Comparison of ENCODE assay signal across 1 cellular context in the genomic region with DNA sequence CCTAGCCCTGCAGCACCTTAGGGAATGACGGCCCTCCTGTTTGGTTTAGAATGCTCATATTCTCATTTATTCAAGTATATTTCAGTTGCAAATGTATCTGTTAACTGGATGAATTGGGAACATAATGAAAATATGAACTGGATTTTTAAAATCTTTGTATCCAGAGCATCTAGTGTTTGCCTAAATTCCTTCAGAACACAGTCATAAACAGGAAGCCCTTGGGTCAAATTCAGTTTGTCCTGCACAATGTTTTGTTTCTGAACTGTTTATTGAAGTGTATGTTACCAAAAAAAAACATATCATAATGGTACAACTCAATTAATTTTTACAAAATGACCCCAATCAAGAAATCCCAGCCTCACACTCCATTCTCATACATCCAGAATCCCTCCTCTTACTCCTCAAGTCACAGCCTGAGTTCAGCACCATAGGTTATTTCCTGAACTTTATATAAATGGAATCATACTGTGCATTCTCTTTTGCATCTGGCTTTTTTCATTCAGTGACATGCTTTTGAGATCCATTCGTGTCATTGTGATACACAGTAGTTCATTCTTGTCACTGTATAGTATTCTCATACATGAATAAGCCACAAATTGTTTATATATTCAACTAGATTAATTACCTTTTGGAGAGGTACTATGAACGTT.
TF ChIP-seq lines count a peak whose summit lies in the region.

No MANE protein-coding gene starts in this region.

TF ChIP-seq in GM23338, 12 proteins besides CTCF, POLR2A, EP300 and RAD21 (continued from another document):
- TF ChIP-seq, protein P1, sequence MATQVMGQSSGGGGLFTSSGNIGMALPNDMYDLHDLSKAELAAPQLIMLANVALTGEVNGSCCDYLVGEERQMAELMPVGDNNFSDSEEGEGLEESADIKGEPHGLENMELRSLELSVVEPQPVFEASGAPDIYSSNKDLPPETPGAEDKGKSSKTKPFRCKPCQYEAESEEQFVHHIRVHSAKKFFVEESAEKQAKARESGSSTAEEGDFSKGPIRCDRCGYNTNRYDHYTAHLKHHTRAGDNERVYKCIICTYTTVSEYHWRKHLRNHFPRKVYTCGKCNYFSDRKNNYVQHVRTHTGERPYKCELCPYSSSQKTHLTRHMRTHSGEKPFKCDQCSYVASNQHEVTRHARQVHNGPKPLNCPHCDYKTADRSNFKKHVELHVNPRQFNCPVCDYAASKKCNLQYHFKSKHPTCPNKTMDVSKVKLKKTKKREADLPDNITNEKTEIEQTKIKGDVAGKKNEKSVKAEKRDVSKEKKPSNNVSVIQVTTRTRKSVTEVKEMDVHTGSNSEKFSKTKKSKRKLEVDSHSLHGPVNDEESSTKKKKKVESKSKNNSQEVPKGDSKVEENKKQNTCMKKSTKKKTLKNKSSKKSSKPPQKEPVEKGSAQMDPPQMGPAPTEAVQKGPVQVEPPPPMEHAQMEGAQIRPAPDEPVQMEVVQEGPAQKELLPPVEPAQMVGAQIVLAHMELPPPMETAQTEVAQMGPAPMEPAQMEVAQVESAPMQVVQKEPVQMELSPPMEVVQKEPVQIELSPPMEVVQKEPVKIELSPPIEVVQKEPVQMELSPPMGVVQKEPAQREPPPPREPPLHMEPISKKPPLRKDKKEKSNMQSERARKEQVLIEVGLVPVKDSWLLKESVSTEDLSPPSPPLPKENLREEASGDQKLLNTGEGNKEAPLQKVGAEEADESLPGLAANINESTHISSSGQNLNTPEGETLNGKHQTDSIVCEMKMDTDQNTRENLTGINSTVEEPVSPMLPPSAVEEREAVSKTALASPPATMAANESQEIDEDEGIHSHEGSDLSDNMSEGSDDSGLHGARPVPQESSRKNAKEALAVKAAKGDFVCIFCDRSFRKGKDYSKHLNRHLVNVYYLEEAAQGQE (IDR thresholded peaks at IDR 0.05; ENCODE audit: unreplicated experiment), result no peak
- no peak for TF ChIP-seq CREB1 (CRISPR knock-in tag; IDR thresholded peaks at IDR 0.05; ENCODE audit: low read depth)
